8 cellular contexts compared by ENCODE assay signal in the genomic region with DNA sequence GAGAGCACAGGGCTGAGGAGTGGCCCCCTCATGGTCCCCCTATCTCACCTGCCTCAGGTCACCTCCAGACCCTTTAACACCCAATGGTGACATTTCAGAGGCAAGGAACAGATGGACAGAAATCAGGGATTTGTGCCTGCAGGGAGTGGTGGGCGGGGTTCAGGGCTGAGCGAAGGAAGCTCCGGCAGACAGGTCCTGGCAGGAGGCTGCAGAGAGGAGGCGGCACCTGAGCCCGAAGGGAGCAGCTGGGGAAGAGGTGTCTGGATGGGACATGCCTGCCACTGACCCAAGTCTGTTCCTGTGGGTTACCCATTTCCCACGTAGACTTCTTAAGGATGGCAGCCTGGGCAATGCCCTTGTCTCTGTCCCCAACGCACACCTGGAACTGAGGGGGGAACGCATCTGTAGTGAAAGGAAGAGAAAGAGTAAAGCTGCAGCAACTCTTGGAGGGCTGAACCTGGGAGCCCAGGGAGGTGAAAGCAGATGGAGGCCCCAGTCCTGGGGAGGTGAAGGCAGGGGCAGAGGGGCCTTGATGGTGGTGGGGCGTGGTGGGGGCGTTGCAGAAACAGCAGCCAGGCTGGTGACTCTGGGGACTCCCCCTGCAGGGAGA.
A peak's percentile ranks its signal among the peaks of the same experiment; 100 is the strongest.
DNase-seq lines count a peak whose midpoint lies in the region; ATAC-seq and TF ChIP-seq lines count a peak whose summit lies in the region.
"Had no signal": no experiment of that assay in that cellular context is flagged by ENCODE, and none has a peak within 500 bp of the region (broad histone marks: within the 10 kb centered on the region; RNA-seq: fewer than 3 reads in every experiment).

No MANE protein-coding gene starts in this region.

- no peak for TF ChIP-seq EP300 in Ishikawa (IDR thresholded peaks at IDR 0.05; ENCODE audit: borderline replicate concordance)

- DNase-seq in body of pancreas (peak in 2 of 4 donors; percentile 2 to 6), iPS-NIHi7 (ENCODE audit: extremely low spot score) (peak; percentile 72), tibial artery (no peak), putamen (ENCODE audit: low spot score) (no peak)
- DNase-seq in activated CD4-positive, alpha-beta T cell treated with anti-CD3 and anti-CD28 coated beads for 1 hour, result no peak
- DNase-seq: GDM1 had no signal

- intact Hi-C loops in body of pancreas (cut with DNase I) (no loop called here), tibial artery (cut with DNase I; ENCODE audit: low total_unique reads) (no loop called here)

- ATAC-seq in body of pancreas (peak; percentile 21), HG03175 (IDR thresholded peaks at IDR 0.05; ENCODE audit: unreplicated experiment) (no peak)

- H3K36me3 ChIP-seq in body of pancreas (replicated peaks in 1 of 2; ENCODE audit: insufficient read depth in 1 of 2, low read depth in 2 of 2) (no peaks in the 10 kb centered on the region), tibial artery (no peaks in the 10 kb centered on the region)

- H3K27me3 ChIP-seq in body of pancreas, result peaks cover 0 to 5% of the 10 kb centered on the region in 2 donors
- H3K27me3 ChIP-seq in tibial artery, result no peaks in the 10 kb centered on the region

- no peak overlapping the region for H3K4me3 ChIP-seq in body of pancreas
- H3K4me3 ChIP-seq in tibial artery, result no peak overlapping the region

- TF ChIP-seq POLR2A in body of pancreas (IDR thresholded peaks at IDR 0.05), result no peak

- no peak overlapping the region for H3K27ac ChIP-seq in body of pancreas
- H3K27ac ChIP-seq in tibial artery, result peak overlapping the region; percentile 99 to 100

- TF ChIP-seq CTCF in body of pancreas (IDR thresholded peaks at IDR 0.05) (no peak), tibial artery (IDR thresholded peaks at IDR 0.05) (no peak)

- no peaks in the 10 kb centered on the region for H3K9me3 ChIP-seq in body of pancreas
- H3K9me3 ChIP-seq in tibial artery, result no peaks in the 10 kb centered on the region

- peaks cover 7% of the 10 kb centered on the region for H3K4me1 ChIP-seq in body of pancreas
- peaks cover 3 to 62% (median 50%) of the 10 kb centered on the region in 4 donors for H3K4me1 ChIP-seq in tibial artery

- WGBS in body of pancreas, 2 donors, result 45% methylated on average over 7 to 10 of the region's 10 CpGs

- TF ChIP-seq RAD21 in Ishikawa (IDR thresholded peaks at IDR 0.05; ENCODE audit: low read depth), result no peak

TF ChIP-seq in Ishikawa, 13 proteins besides CTCF, POLR2A, EP300 and RAD21:
- peak; percentile 4; the same call in 1 of the 2 replicates for TF ChIP-seq YY1 (IDR thresholded peaks at IDR 0.05; ENCODE audit: low read depth)
- no peak for TF ChIP-seq TEAD4 (IDR thresholded peaks at IDR 0.05)

Comparison
In these comparisons a context has a peak if more than half of its experiments do, and no peak if none do; other contexts are left out.
1. H3K27ac ChIP-seq: peak in tibial artery (2 of 2); none in body of pancreas (0 of 4).